In genomic region chr9:88046542-88046941, GRCh38 we compare ENCODE assay signal across 31 cellular contexts.
"Had no signal": no experiment of that assay in that cellular context is flagged by ENCODE, and none has a peak within 500 bp of the region (broad histone marks: within the 10 kb centered on the region; RNA-seq: fewer than 3 reads in every experiment).

No MANE protein-coding gene starts in this region.

- H3K4me1 ChIP-seq: colonic mucosa, esophagus muscularis mucosa, foreskin keratinocyte, gastroesophageal sphincter, psoas muscle, suprapubic skin, transverse colon, upper lobe of right lung, uterus had no signal

- H3K4me1 Mint-ChIP-seq: memory B cell; stimulated activated naive B cell treated with anti-CD40 and anti-IgM and Interleukin-4, amounts not matched to agents 10 μg/mL and 1 μg/mL and 100 μg/mL, for 72 hours had no signal

- H3K27ac Mint-ChIP-seq: dendritic cell treated with granulocyte-macrophage colony-stimulating factor and Interleukin-4, amounts not matched to agents 40 ng/mL and 50 ng/mL, for 4 days; immature natural killer cell; memory B cell; mesothelial cell of epicardium; naive thymus-derived CD4-positive, alpha-beta T cell; nephron; stimulated activated naive B cell treated with anti-CD40 and anti-IgM and Interleukin-4, amounts not matched to agents 10 μg/mL and 1 μg/mL and 100 μg/mL, for 72 hours; stimulated activated naive CD8-positive, alpha-beta T cell treated with anti-CD3 and anti-CD28 coated beads, Interleukin-15, Interleukin-2, amounts not matched to agents 100 ng/mL and 50 ng/mL, for 24 hours had no signal

- H3K27me3 Mint-ChIP-seq: dendritic cell treated with granulocyte-macrophage colony-stimulating factor and Interleukin-4, amounts not matched to agents 40 ng/mL and 50 ng/mL, for 4 days had no signal

- DNase-seq: colonic mucosa; effector CD8-positive, alpha-beta T cell; foreskin keratinocyte; heart left ventricle; immature natural killer cell; islet precursor cell; kidney glomerular epithelial cell; mucosa of descending colon; naive thymus-derived CD4-positive, alpha-beta T cell; occipital lobe; ovary; posterior cingulate gyrus; psoas muscle; right cardiac atrium; small intestine; stimulated activated CD4-positive, alpha-beta T cell treated with anti-CD3 and anti-CD28 coated beads, Interleukin-15, amount 100 ng/mL, for 24 hours; stimulated activated CD4-positive, alpha-beta T cell treated with anti-CD3 and anti-CD28 coated beads, Interleukin-2, amount 100 ng/mL, for 48 hours; stimulated activated naive B cell treated with anti-CD40 and anti-IgM and Interleukin-4, amounts not matched to agents 10 μg/mL and 1 μg/mL and 100 μg/mL, for 72 hours; transverse colon; upper lobe of right lung; uterus had no signal

- H3K4me3 Mint-ChIP-seq: dendritic cell treated with granulocyte-macrophage colony-stimulating factor and Interleukin-4, amounts not matched to agents 40 ng/mL and 50 ng/mL, for 4 days; immature natural killer cell; memory B cell; mesothelial cell of epicardium; naive thymus-derived CD4-positive, alpha-beta T cell; nephron; stimulated activated naive B cell treated with anti-CD40 and anti-IgM and Interleukin-4, amounts not matched to agents 10 μg/mL and 1 μg/mL and 100 μg/mL, for 72 hours; stimulated activated naive CD8-positive, alpha-beta T cell treated with anti-CD3 and anti-CD28 coated beads, Interleukin-15, Interleukin-2, amounts not matched to agents 100 ng/mL and 50 ng/mL, for 24 hours had no signal

- H3K36me3 ChIP-seq: colonic mucosa, esophagus muscularis mucosa, gastroesophageal sphincter, heart left ventricle, ovary, suprapubic skin, transverse colon, upper lobe of right lung, uterus had no signal

- H3K27ac ChIP-seq: colonic mucosa, esophagus muscularis mucosa, foreskin keratinocyte, gastroesophageal sphincter, heart left ventricle, hepatocyte, ovary, psoas muscle, suprapubic skin, transverse colon, upper lobe of right lung, uterus had no signal

- ATAC-seq: foreskin keratinocyte; gastroesophageal sphincter; heart left ventricle; mucosa of descending colon; naive thymus-derived CD4-positive, alpha-beta T cell; psoas muscle; right cardiac atrium; stimulated activated naive B cell treated with anti-CD40 and anti-IgM and Interleukin-4, amounts not matched to agents 10 μg/mL and 1 μg/mL and 100 μg/mL, for 72 hours; upper lobe of right lung had no signal

- H3K36me3 Mint-ChIP-seq: memory B cell; stimulated activated naive B cell treated with anti-CD40 and anti-IgM and Interleukin-4, amounts not matched to agents 10 μg/mL and 1 μg/mL and 100 μg/mL, for 72 hours had no signal

- H3K4me3 ChIP-seq: colonic mucosa, esophagus muscularis mucosa, gastroesophageal sphincter, heart left ventricle, hepatocyte, lung, mucosa of descending colon, ovary, psoas muscle, suprapubic skin, transverse colon, upper lobe of right lung, uterus had no signal

- H3K27me3 ChIP-seq: colonic mucosa, esophagus muscularis mucosa, foreskin keratinocyte, gastroesophageal sphincter, heart left ventricle, hepatocyte, ovary, suprapubic skin, transverse colon, upper lobe of right lung, uterus had no signal

- H3K9me3 ChIP-seq: colonic mucosa, ovary, psoas muscle, uterus had no signal
